ENCODE assay signal across 2 cellular contexts in genomic region chr12:31496257-31496656, GRCh38.
TF ChIP-seq lines count a peak whose summit lies in the region.

No MANE protein-coding gene starts in this region.

TF ChIP-seq in HCT116, 20 proteins besides CTCF, POLR2A, EP300 and RAD21 (continued from another document):
- TF ChIP-seq MAX (IDR thresholded peaks at IDR 0.05) = no peak
- no peak for TF ChIP-seq ATF3 (IDR thresholded peaks at IDR 0.05)
- no peak for TF ChIP-seq EZH2 (IDR thresholded peaks at IDR 0.05)
- TF ChIP-seq ELF1 (IDR thresholded peaks at IDR 0.05; ENCODE audit: borderline replicate concordance, low read depth) = no peak
- no peak for TF ChIP-seq REST (IDR thresholded peaks at IDR 0.05; ENCODE audit: low read depth)
- no peak for TF ChIP-seq SRF (IDR thresholded peaks at IDR 0.05; ENCODE audit: low read depth)
- no peak for TF ChIP-seq ZBTB33 (IDR thresholded peaks at IDR 0.05; ENCODE audit: extremely low read depth, insufficient replicate concordance, low read length)
- TF ChIP-seq EGR1 (IDR thresholded peaks at IDR 0.05; ENCODE audit: low read depth) = no peak
- TF ChIP-seq ZNF274 (IDR thresholded peaks at IDR 0.05; ENCODE audit: low read depth, low read length) = no peak
- TF ChIP-seq ZFX (IDR thresholded peaks at IDR 0.05) = no peak
- TF ChIP-seq TCF7L2 (IDR thresholded peaks at IDR 0.05; ENCODE audit: borderline replicate concordance, extremely low read depth, insufficient read depth, insufficient read length) = no peak
- no peak for TF ChIP-seq SP1 (IDR thresholded peaks at IDR 0.05; ENCODE audit: low read depth)
- TF ChIP-seq JUND (IDR thresholded peaks at IDR 0.05) = no peak

TF ChIP-seq in SK-N-SH treated with all-trans-retinoic acid at 6 μM for 48 hours, 23 proteins besides CTCF, POLR2A, EP300 and RAD21 (continued from another document):
- TF ChIP-seq POU6F1 (CRISPR knock-in tag; IDR thresholded peaks at IDR 0.05; ENCODE audit: borderline replicate concordance, low read depth) = no peak
- TF ChIP-seq TOX (CRISPR knock-in tag; IDR thresholded peaks at IDR 0.05; ENCODE audit: borderline replicate concordance) = no peak; the same call in 1 of the 2 replicates
- 0 out of 2 replicates have a peak, but pooled peaks have one; percentile 9 for TF ChIP-seq ZC3H10 (CRISPR knock-in tag; IDR thresholded peaks at IDR 0.05)
- peak; percentile 87 for TF ChIP-seq ISL1 (CRISPR knock-in tag; IDR thresholded peaks at IDR 0.05)
- TF ChIP-seq ZFP30 (CRISPR knock-in tag; IDR thresholded peaks at IDR 0.05) = no peak
- TF ChIP-seq CSRNP3 (CRISPR knock-in tag; IDR thresholded peaks at IDR 0.05) = peak; percentile 47; the same call in 1 of the 2 replicates
- TF ChIP-seq ZFP3 (CRISPR knock-in tag; IDR thresholded peaks at IDR 0.05) = no peak
- TF ChIP-seq ESRRG (CRISPR knock-in tag; IDR thresholded peaks at IDR 0.05) = no peak
- TF ChIP-seq RARB (CRISPR knock-in tag; IDR thresholded peaks at IDR 0.05) = no peak
- no peak for TF ChIP-seq CREB5 (CRISPR knock-in tag; IDR thresholded peaks at IDR 0.05; ENCODE audit: low read depth)
